ENCODE assay signal across 19 cellular contexts in the genomic region with DNA sequence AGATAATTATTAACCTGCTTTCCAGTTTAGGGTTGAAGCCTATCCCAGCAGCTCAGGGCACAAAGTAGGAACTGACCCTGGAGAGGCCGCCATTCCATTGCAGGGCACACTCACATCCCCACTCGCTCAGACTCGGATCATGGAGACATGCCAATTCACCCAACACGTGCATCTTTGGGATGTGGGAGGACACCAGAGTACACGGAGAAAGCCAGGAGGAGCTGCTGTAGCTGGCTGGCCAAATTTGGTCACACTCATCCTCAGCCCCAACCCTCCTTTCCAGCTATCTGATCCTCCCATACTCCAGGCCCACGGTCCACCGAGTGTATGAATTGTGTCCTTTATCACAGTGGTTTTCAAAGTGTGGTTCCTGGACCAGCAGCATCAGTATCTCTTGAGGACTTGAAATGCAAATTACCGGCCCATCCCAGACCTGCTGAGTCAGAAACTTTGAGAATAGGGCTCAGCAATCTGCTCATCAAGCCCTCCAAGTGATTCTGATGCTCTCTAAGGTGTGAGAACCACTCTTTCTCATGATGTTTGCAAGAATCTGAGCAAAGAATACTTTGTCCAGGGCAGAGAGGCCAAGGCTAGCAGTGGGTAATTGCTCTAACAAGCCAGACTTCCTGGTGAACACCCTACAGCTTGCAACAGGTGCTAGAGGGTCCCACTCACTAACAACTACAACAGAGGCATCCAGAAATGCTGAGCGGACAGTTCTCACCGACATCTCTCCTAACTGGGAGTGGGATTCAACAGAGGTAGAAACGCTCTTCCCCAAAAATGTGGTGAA.
"Had no signal": no experiment of that assay in that cellular context is flagged by ENCODE, and none has a peak within 500 bp of the region (broad histone marks: within the 10 kb centered on the region; RNA-seq: fewer than 3 reads in every experiment).

No MANE protein-coding gene starts in this region.

- H2AFZ ChIP-seq: hepatocyte, parathyroid adenoma had no signal

- H3K9me3 ChIP-seq: ascending aorta, lower lobe of right lung, neutrophil, suprapubic skin, transverse colon had no signal

- H3K9ac ChIP-seq: parathyroid adenoma had no signal

- H3K36me3 Mint-ChIP-seq: natural killer cell had no signal

- H3K9me3 Mint-ChIP-seq: activated CD4-positive, alpha-beta T cell treated with anti-CD3 and anti-CD28 coated beads, Interleukin-2, amount 10 ng/mL, durations not matched to agents 24 days and 14 days; natural killer cell; stimulated activated naive CD8-positive, alpha-beta T cell treated with anti-CD3 and anti-CD28 coated beads, Interleukin-15, amount 100 ng/mL, for 72 hours had no signal

- DNase-seq: activated CD4-positive, alpha-beta T cell treated with anti-CD3 and anti-CD28 coated beads, Interleukin-2, amount 10 ng/mL, durations not matched to agents 24 days and 14 days; activated CD8-positive, alpha-beta T cell treated with anti-CD3 and anti-CD28 coated beads, Interleukin-2, amount 10 ng/mL, durations not matched to agents 7 days and 5 days; activated effector memory CD4-positive, alpha-beta T cell treated with anti-CD3 and anti-CD28 coated beads, Interleukin-2, amount 50 U/mL, for 16 hours; activated naive CD4-positive, alpha-beta T cell treated with anti-CD3 and anti-CD28 coated beads, Interleukin-2, amount 50 U/mL, for 16 hours; activated T-cell treated with anti-CD3 and anti-CD28 coated beads, Interleukin-2, amount 50 U/mL, for 48 hours; effector CD4-positive, alpha-beta T cell; left cardiac atrium; lower lobe of right lung; natural killer cell; stimulated activated CD4-positive, alpha-beta T cell treated with anti-CD3 and anti-CD28 coated beads, Interleukin-4, amount 100 ng/mL, for 1 hour; stimulated activated naive CD8-positive, alpha-beta T cell treated with anti-CD3 and anti-CD28 coated beads, Interleukin-15, amount 100 ng/mL, for 72 hours; T1000; transverse colon had no signal

- H3K36me3 ChIP-seq: ascending aorta, lower lobe of right lung, neutrophil, suprapubic skin, transverse colon had no signal

- H3K27ac ChIP-seq: ascending aorta, hepatocyte, lower lobe of right lung, neutrophil, parathyroid adenoma, suprapubic skin, transverse colon had no signal

- H3K4me2 ChIP-seq: hepatocyte, smooth muscle cell had no signal

- H3K27ac Mint-ChIP-seq: activated CD4-positive, alpha-beta T cell treated with anti-CD3 and anti-CD28 coated beads, Interleukin-2, amount 10 ng/mL, durations not matched to agents 24 days and 14 days; activated CD8-positive, alpha-beta T cell treated with anti-CD3 and anti-CD28 coated beads, Interleukin-2, amount 10 ng/mL, durations not matched to agents 7 days and 5 days; natural killer cell; stimulated activated naive CD8-positive, alpha-beta T cell treated with anti-CD3 and anti-CD28 coated beads, Interleukin-15, amount 100 ng/mL, for 72 hours had no signal

- H3K79me2 ChIP-seq: hepatocyte, parathyroid adenoma had no signal

- H3K27me3 ChIP-seq: ascending aorta, hepatocyte, suprapubic skin, transverse colon had no signal

- H3K4me3 Mint-ChIP-seq: activated CD4-positive, alpha-beta T cell treated with anti-CD3 and anti-CD28 coated beads, Interleukin-2, amount 10 ng/mL, durations not matched to agents 24 days and 14 days; activated CD8-positive, alpha-beta T cell treated with anti-CD3 and anti-CD28 coated beads, Interleukin-2, amount 10 ng/mL, durations not matched to agents 7 days and 5 days; natural killer cell; stimulated activated naive CD8-positive, alpha-beta T cell treated with anti-CD3 and anti-CD28 coated beads, Interleukin-15, amount 100 ng/mL, for 72 hours had no signal

- H3K4me3 ChIP-seq: ascending aorta, hepatocyte, lower lobe of right lung, smooth muscle cell, suprapubic skin, transverse colon had no signal
